Comparison of ENCODE assay signal across 1 cellular context in genomic region chr12:82870825-82871377, GRCh38.
TF ChIP-seq lines count a peak whose summit lies in the region.

No MANE protein-coding gene starts in this region.

TF ChIP-seq in GM23338, 12 proteins besides CTCF, POLR2A, EP300 and RAD21 (continued from another document):
- TF ChIP-seq ZNF462 (CRISPR knock-in tag; IDR thresholded peaks at IDR 0.05) (no peak), ZNF114 (CRISPR knock-in tag; IDR thresholded peaks at IDR 0.05) (no peak), STAT1 (IDR thresholded peaks at IDR 0.05; ENCODE audit: unreplicated experiment) (no peak), POLR2AphosphoS5 (IDR thresholded peaks at IDR 0.05; ENCODE audit: low read depth) (no peak)
TF ChIP-seq in GM23338: peak in this region for 0.
